Comparison of ENCODE assay signal across 1 cellular context in the genomic region with DNA sequence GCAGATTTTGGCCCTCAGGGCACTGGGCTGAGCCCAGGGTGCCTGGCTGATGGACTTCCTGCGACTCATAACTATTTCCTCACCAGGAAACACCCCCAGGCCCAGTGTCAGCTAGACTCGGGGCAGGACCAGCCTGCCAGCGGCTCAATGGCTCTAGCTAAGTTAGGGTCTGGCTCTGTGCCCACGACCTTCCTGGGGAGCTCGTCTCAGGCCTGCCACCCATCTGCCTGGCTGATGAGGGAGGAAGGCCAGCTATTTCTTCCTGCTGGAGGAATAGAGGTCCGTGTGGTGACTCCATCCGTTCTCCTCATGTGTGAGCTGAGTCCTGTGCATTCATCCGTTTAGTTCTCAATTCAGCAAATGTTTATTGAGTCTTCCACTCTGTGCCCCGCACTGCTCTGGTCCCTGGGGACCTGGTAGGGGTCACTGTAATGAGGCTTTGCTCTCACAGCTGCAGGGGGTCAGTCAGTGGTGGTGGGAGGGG.
TF ChIP-seq lines count a peak whose summit lies in the region.

No MANE protein-coding gene starts in this region.

TF ChIP-seq in H1, 55 proteins besides CTCF, POLR2A, EP300 and RAD21:
- TF ChIP-seq TEAD4 (IDR thresholded peaks at IDR 0.05; ENCODE audit: low read depth, low read length) (no peak), SRF (IDR thresholded peaks at IDR 0.05; ENCODE audit: low read depth, low read length) (no peak), SP1 (IDR thresholded peaks at IDR 0.05; ENCODE audit: low read depth, low read length) (no peak), CREB1 (IDR thresholded peaks at IDR 0.05) (no peak), JUN (IDR thresholded peaks at IDR 0.05; ENCODE audit: low read depth, low read length) (no peak), PHF8 (conservative IDR thresholded peaks at IDR 0.05; ENCODE audit: low read depth, low read length) (no peak), RXRA (IDR thresholded peaks at IDR 0.05; ENCODE audit: insufficient read depth, low read depth, low read length) (no peak), POLR2AphosphoS5 (IDR thresholded peaks at IDR 0.05; ENCODE audit: low read depth, low read length) (no peak), EZH2 (IDR thresholded peaks at IDR 0.05; ENCODE audit: low read depth, low read length, severe bottlenecking) (no peak), RBBP5 (IDR thresholded peaks at IDR 0.05; ENCODE audit: borderline replicate concordance, low read depth, low read length) (no peak), TAF7 (optimal IDR thresholded peaks at IDR 0.05; ENCODE audit: borderline replicate concordance, low read depth, low read length) (no peak), TBP (IDR thresholded peaks at IDR 0.05; ENCODE audit: low read depth, low read length) (no peak), NRF1 (IDR thresholded peaks at IDR 0.05; ENCODE audit: low read depth, low read length) (no peak)
- TF ChIP-seq, protein P1, sequence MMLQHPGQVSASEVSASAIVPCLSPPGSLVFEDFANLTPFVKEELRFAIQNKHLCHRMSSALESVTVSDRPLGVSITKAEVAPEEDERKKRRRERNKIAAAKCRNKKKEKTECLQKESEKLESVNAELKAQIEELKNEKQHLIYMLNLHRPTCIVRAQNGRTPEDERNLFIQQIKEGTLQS (IDR thresholded peaks at IDR 0.05; ENCODE audit: insufficient read depth, low read depth, low read length) = no peak
